Comparison of ENCODE assay signal across 28 cellular contexts in the genomic region with DNA sequence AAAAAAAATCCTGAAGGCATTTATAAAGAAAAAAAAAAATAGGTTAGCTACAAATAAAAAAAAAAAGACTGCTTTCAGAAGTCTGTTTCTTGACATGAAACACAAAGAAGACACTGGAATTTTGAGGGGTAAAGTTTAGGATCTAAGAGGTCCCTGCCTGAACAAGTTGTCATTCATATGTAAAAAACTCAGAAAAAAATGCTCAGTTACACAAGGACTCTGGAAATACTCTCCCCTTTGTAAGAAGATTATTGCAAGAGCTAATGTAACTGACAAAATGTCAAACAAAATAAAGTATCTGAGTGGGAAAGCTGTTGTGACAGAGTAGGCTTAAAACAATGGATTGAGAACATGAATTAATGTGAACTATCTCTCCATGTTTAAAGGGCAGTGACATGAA.
"Had no signal": no experiment of that assay in that cellular context is flagged by ENCODE, and none has a peak within 500 bp of the region (broad histone marks: within the 10 kb centered on the region; RNA-seq: fewer than 3 reads in every experiment).

No MANE protein-coding gene starts in this region.

- DNase-seq: naive thymus-derived CD4-positive, alpha-beta T cell; natural killer cell; nucleus accumbens; pancreas; right cardiac atrium; right lobe of liver; sigmoid colon; small intestine; stimulated activated CD4-positive, alpha-beta T cell treated with anti-CD3 and anti-CD28 coated beads, Interleukin-15, amount 100 ng/mL, for 24 hours; stimulated activated CD4-positive, alpha-beta T cell treated with anti-CD3 and anti-CD28 coated beads, Interleukin-2, amount 100 ng/mL, for 24 hours; stimulated activated CD4-positive, alpha-beta T cell treated with anti-CD3 and anti-CD28 coated beads, Interleukin-2, amount 100 ng/mL, for 48 hours; stimulated activated CD4-positive, alpha-beta T cell treated with anti-CD3 and anti-CD28 coated beads, Interleukin-4, amount 100 ng/mL, for 24 hours; stimulated activated naive B cell treated with anti-CD40 and anti-IgM and Interleukin-4, amounts not matched to agents 10 μg/mL and 1 μg/mL and 100 μg/mL, for 72 hours; stimulated activated naive CD4-positive, alpha-beta T cell treated with Interleukin-2 at 50 U/mL for 16 hours; stomach; thyroid gland; trophoblast cell; upper lobe of left lung had no signal

- H3K4me1 ChIP-seq: pancreas, prostate gland, right lobe of liver, upper lobe of left lung, vagina had no signal

- H3K9me3 Mint-ChIP-seq: nephron had no signal

- H3K27ac Mint-ChIP-seq: naive thymus-derived CD4-positive, alpha-beta T cell; natural killer cell; nephron; stimulated activated effector memory CD8-positive, alpha-beta T cell treated with anti-CD3 and anti-CD28 coated beads, Interleukin-12 subunit alpha, Interleukin-12 subunit beta, amount 100 ng/mL, for 72 hours; stimulated activated naive B cell treated with anti-CD40 and anti-IgM and Interleukin-4, amounts not matched to agents 10 μg/mL and 1 μg/mL and 100 μg/mL, for 72 hours; stimulated activated naive CD8-positive, alpha-beta T cell treated with anti-CD3 and anti-CD28 coated beads, Interleukin-15, Interleukin-2, amounts not matched to agents 100 ng/mL and 50 ng/mL, for 24 hours had no signal

- H3K27me3 Mint-ChIP-seq: naive thymus-derived CD4-positive, alpha-beta T cell; stimulated activated naive B cell treated with anti-CD40 and anti-IgM and Interleukin-4, amounts not matched to agents 10 μg/mL and 1 μg/mL and 100 μg/mL, for 72 hours; stimulated activated naive CD8-positive, alpha-beta T cell treated with anti-CD3 and anti-CD28 coated beads, Interleukin-15, Interleukin-2, amounts not matched to agents 100 ng/mL and 50 ng/mL, for 24 hours had no signal

- H3K9me3 ChIP-seq: neutrophil, pancreas, prostate gland, right lobe of liver, sigmoid colon, thoracic aorta, thyroid gland, tibial nerve, upper lobe of left lung, vagina had no signal

- ATAC-seq: naive thymus-derived CD4-positive, alpha-beta T cell; natural killer cell; pancreas; right cardiac atrium; right lobe of liver; stimulated activated effector memory CD8-positive, alpha-beta T cell treated with anti-CD3 and anti-CD28 coated beads, Interleukin-12 subunit alpha, Interleukin-12 subunit beta, amount 100 ng/mL, for 72 hours; stimulated activated naive B cell treated with anti-CD40 and anti-IgM and Interleukin-4, amounts not matched to agents 10 μg/mL and 1 μg/mL and 100 μg/mL, for 72 hours had no signal

- H3K4me1 Mint-ChIP-seq: naive thymus-derived CD4-positive, alpha-beta T cell; natural killer cell; stimulated activated effector memory CD8-positive, alpha-beta T cell treated with anti-CD3 and anti-CD28 coated beads, Interleukin-12 subunit alpha, Interleukin-12 subunit beta, amount 100 ng/mL, for 72 hours; stimulated activated naive B cell treated with anti-CD40 and anti-IgM and Interleukin-4, amounts not matched to agents 10 μg/mL and 1 μg/mL and 100 μg/mL, for 72 hours had no signal

- H3K36me3 Mint-ChIP-seq: naive thymus-derived CD4-positive, alpha-beta T cell; natural killer cell; stimulated activated effector memory CD8-positive, alpha-beta T cell treated with anti-CD3 and anti-CD28 coated beads, Interleukin-12 subunit alpha, Interleukin-12 subunit beta, amount 100 ng/mL, for 72 hours; stimulated activated naive B cell treated with anti-CD40 and anti-IgM and Interleukin-4, amounts not matched to agents 10 μg/mL and 1 μg/mL and 100 μg/mL, for 72 hours had no signal

- H3K27me3 ChIP-seq: neutrophil, pancreas, right lobe of liver, sigmoid colon, stomach, thyroid gland, tibial nerve, upper lobe of left lung, vagina had no signal

- FAIRE-seq: pancreas, small intestine, urothelium cell line had no signal

- H3K4me3 ChIP-seq: pancreas, prostate gland, right lobe of liver, sigmoid colon, stomach, thoracic aorta, thyroid gland, tibial nerve, upper lobe of left lung, vagina had no signal

- H3K4me3 Mint-ChIP-seq: naive thymus-derived CD4-positive, alpha-beta T cell; natural killer cell; nephron; neural crest cell; stimulated activated effector memory CD8-positive, alpha-beta T cell treated with anti-CD3 and anti-CD28 coated beads, Interleukin-12 subunit alpha, Interleukin-12 subunit beta, amount 100 ng/mL, for 72 hours; stimulated activated naive B cell treated with anti-CD40 and anti-IgM and Interleukin-4, amounts not matched to agents 10 μg/mL and 1 μg/mL and 100 μg/mL, for 72 hours; stimulated activated naive CD8-positive, alpha-beta T cell treated with anti-CD3 and anti-CD28 coated beads, Interleukin-15, Interleukin-2, amounts not matched to agents 100 ng/mL and 50 ng/mL, for 24 hours had no signal

- H3K36me3 ChIP-seq: neutrophil, pancreas, prostate gland, right lobe of liver, sigmoid colon, stomach, thoracic aorta, thyroid gland, tibial nerve, upper lobe of left lung, vagina had no signal

- H3K27ac ChIP-seq: neutrophil, pancreas, prostate gland, right lobe of liver, sigmoid colon, stomach, thoracic aorta, thyroid gland, tibial nerve, upper lobe of left lung, vagina had no signal
